26 cellular contexts compared by ENCODE assay signal in the genomic region with DNA sequence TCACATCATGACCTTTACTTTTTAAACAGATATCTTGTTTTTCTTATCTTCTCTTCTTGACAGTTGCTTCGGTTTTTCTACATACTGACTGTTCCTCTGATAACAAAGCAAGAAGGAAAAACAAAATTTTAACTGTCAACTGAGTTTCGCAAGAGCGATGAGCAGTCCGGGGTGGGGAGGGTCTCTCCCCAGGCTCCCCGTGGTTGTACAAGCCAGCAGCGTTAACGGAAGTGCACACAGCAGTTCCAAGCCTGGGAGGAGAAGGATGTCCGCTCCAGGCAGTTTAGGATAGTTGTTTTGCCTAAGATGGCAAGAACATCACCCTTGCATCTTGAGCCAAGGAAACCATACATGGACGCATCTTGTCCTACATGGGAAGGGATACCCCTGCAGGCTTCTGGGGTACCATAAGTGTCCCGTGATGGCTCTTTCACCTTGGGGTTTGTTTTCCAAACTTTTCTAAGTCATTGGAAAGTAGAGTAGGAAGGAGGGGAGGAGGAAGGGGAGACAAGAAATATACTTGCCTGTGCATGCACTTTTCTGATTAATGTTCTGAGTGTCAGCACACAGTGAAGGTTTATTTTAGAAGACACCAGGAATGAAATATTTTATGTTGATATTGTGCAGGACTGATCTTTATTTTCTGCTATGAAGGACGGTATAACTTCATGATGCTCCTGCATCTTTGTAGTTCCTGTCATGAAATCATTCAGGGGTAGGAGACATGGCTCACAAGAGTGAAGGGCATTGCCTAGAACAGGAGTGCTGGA. TPM values are rescaled to one million over a fixed set of nuclear protein-coding genes. Genes with fewer than 3 reads are reported as not detected.
DNase-seq lines count a peak whose midpoint lies in the region; ATAC-seq and TF ChIP-seq lines count a peak whose summit lies in the region.
"Had no signal": no experiment of that assay in that cellular context is flagged by ENCODE, and none has a peak within 500 bp of the region (broad histone marks: within the 10 kb centered on the region; RNA-seq: fewer than 3 reads in every experiment).

No MANE protein-coding gene starts in this region.

- no peak overlapping the region for H3K27ac ChIP-seq in right lobe of liver
- H3K27ac ChIP-seq: epithelial cell of prostate, prostate gland, SJCRH30, spleen had no signal

- H3K4me1 ChIP-seq in right lobe of liver: no peaks in the 10 kb centered on the region
- H3K4me1 ChIP-seq: prostate gland, SJCRH30, spleen had no signal

- no peak for TF ChIP-seq POLR2A in right lobe of liver (IDR thresholded peaks at IDR 0.05)

- WGBS in right lobe of liver (ENCODE audit: insufficient coverage, low coverage, low lambda C conversion rate, missing lambda C conversion rate): 30% methylated on average over 11 of the region's 11 CpGs

- H3K27me3 Mint-ChIP-seq in dendritic cell treated with granulocyte-macrophage colony-stimulating factor and Interleukin-4, amounts not matched to agents 40 ng/mL and 50 ng/mL, for 4 days: no peaks in the 10 kb centered on the region
- H3K27me3 Mint-ChIP-seq in nephron (ENCODE audit: low read depth): no peaks in the 10 kb centered on the region

- no peaks in the 10 kb centered on the region for H3K27me3 ChIP-seq in right lobe of liver
- H3K27me3 ChIP-seq: gastroesophageal sphincter, SJCRH30 had no signal

- ATAC-seq in left cardiac atrium (peak; percentile 43 to 82), HG03442 (IDR thresholded peaks at IDR 0.05; ENCODE audit: unreplicated experiment) (no peak), GM21367 (IDR thresholded peaks at IDR 0.05; ENCODE audit: unreplicated experiment) (no peak), right lobe of liver (no peak)
- ATAC-seq: gastroesophageal sphincter, HCT116, WTC11 had no signal

- TF ChIP-seq CTCF in nephron (IDR thresholded peaks at IDR 0.05; ENCODE audit: unreplicated experiment in 3 of 3) (no peak), right lobe of liver (IDR thresholded peaks at IDR 0.05) (no peak)

- no peaks in the 10 kb centered on the region for H3K9me3 ChIP-seq in right lobe of liver
- H3K9me3 ChIP-seq: prostate gland, SJCRH30, spleen had no signal

- H3K9me3 Mint-ChIP-seq in dendritic cell treated with granulocyte-macrophage colony-stimulating factor and Interleukin-4, amounts not matched to agents 40 ng/mL and 50 ng/mL, for 4 days: peaks cover 7% of the 10 kb centered on the region
- H3K9me3 Mint-ChIP-seq in nephron: peaks cover 2% of the 10 kb centered on the region

- DNase-seq in left cardiac atrium (no peak), cardiac septum (ENCODE audit: low spot score) (no peak), right lobe of liver (no peak), nucleus accumbens (lab: John Stamatoyannopoulos, UW) (no peak)
- DNase-seq: ACHN; activated CD4-positive, alpha-beta T cell treated with anti-CD3 and anti-CD28 coated beads, Interleukin-2, amount 50 U/mL, for 48 hours; activated effector memory CD4-positive, alpha-beta T cell treated with Interleukin-2 at 50 U/mL for 16 hours; amniotic stem cell; C1 segment of cervical spinal cord; caudate nucleus; Kasumi-1; kidney glomerular epithelial cell; NCI-H524 treated with DMSO at 0.1 percent for 48 hours; SJCRH30; spleen; stimulated activated CD4-positive, alpha-beta T cell treated with anti-CD3 and anti-CD28 coated beads, Interleukin-4, amount 100 ng/mL, for 4 hours; T-helper 2 cell had no signal

- H3K36me3 Mint-ChIP-seq in dendritic cell treated with granulocyte-macrophage colony-stimulating factor and Interleukin-4, amounts not matched to agents 40 ng/mL and 50 ng/mL, for 4 days (ENCODE audit: low read depth): no peaks in the 10 kb centered on the region
- no peaks in the 10 kb centered on the region for H3K36me3 Mint-ChIP-seq in nephron (ENCODE audit: low read depth)

- intact Hi-C loops in left cardiac atrium (cut with DNase I): no loop called here
- intact Hi-C loops in cardiac septum (cut with DNase I): no loop called here
- intact Hi-C loops in dendritic cell treated with granulocyte-macrophage colony-stimulating factor and Interleukin-4, amounts not matched to agents 40 ng/mL and 50 ng/mL, for 4 days (cut with micrococcal nuclease): no loop called here
- intact Hi-C loops in right lobe of liver (cut with DNase I): no loop called here

- peaks cover 27% of the 10 kb centered on the region for H3K4me1 Mint-ChIP-seq in dendritic cell treated with granulocyte-macrophage colony-stimulating factor and Interleukin-4, amounts not matched to agents 40 ng/mL and 50 ng/mL, for 4 days (ENCODE audit: low read depth)
- peaks cover 40% of the 10 kb centered on the region for H3K4me1 Mint-ChIP-seq in nephron
- H3K4me1 Mint-ChIP-seq: WTC11 had no signal

- H3K27ac Mint-ChIP-seq in dendritic cell treated with granulocyte-macrophage colony-stimulating factor and Interleukin-4, amounts not matched to agents 40 ng/mL and 50 ng/mL, for 4 days: no peak overlapping the region
- H3K27ac Mint-ChIP-seq in nephron: peak overlapping the region; percentile 36 to 64 (median 44)
- H3K27ac Mint-ChIP-seq: WTC11 had no signal

- peak overlapping the region; percentile 39 for H3K4me3 Mint-ChIP-seq in dendritic cell treated with granulocyte-macrophage colony-stimulating factor and Interleukin-4, amounts not matched to agents 40 ng/mL and 50 ng/mL, for 4 days
- peak overlapping the region in 1 of 3 experiments; percentile 60 for H3K4me3 Mint-ChIP-seq in nephron
- H3K4me3 Mint-ChIP-seq: WTC11 had no signal

- H3K36me3 ChIP-seq in right lobe of liver: no peaks in the 10 kb centered on the region
- H3K36me3 ChIP-seq: gastroesophageal sphincter, prostate gland, SJCRH30, spleen had no signal

- no peak overlapping the region for H3K4me3 ChIP-seq in right lobe of liver
- H3K4me3 ChIP-seq: gastroesophageal sphincter, prostate gland, SJCRH30, spleen had no signal

RNA-seq across cellular contexts. Expression of gene SLC24A3, which starts 20.8 kb away (rescaled TPM):
- total RNA-seq in left cardiac atrium (1 to 10 TPM; 2.1 to 4.1 TPM), cardiac septum (0.86 TPM), right lobe of liver (under 1 TPM; 0.06 to 0.49 (median 0.27) TPM)

Comparison
In these comparisons a context has a peak if more than half of its experiments do, and no peak if none do; other contexts are left out.
1. ATAC-seq: peak in left cardiac atrium (2 of 2); none in HG03442 (single experiment), GM21367 (single experiment) and right lobe of liver (0 of 4).